In genomic region chr4:124018383-124019317, GRCh38 we compare ENCODE assay signal across 8 cellular contexts.
DNase-seq lines count a peak whose midpoint lies in the region; ATAC-seq and TF ChIP-seq lines count a peak whose summit lies in the region.

No MANE protein-coding gene starts in this region.

- no peaks in the 10 kb centered on the region for H3K9me3 Mint-ChIP-seq in stimulated activated naive CD8-positive, alpha-beta T cell treated with anti-CD3 and anti-CD28 coated beads, Interleukin-15, Interleukin-2, amounts not matched to agents 100 ng/mL and 50 ng/mL, for 24 hours

- peaks cover 9% of the 10 kb centered on the region for H3K4me1 Mint-ChIP-seq in stimulated activated naive CD8-positive, alpha-beta T cell treated with anti-CD3 and anti-CD28 coated beads, Interleukin-15, Interleukin-2, amounts not matched to agents 100 ng/mL and 50 ng/mL, for 24 hours (ENCODE audit: low read depth)

- H3K27ac Mint-ChIP-seq in stimulated activated naive CD8-positive, alpha-beta T cell treated with anti-CD3 and anti-CD28 coated beads, Interleukin-15, Interleukin-2, amounts not matched to agents 100 ng/mL and 50 ng/mL, for 24 hours: peak overlapping the region; percentile 54

- ATAC-seq in stimulated activated naive CD8-positive, alpha-beta T cell treated with anti-CD3 and anti-CD28 coated beads, Interleukin-15, Interleukin-2, amounts not matched to agents 100 U/mL and 50 U/mL, for 24 hours: no peak
- peak; percentile 100 for ATAC-seq in HG02763 (IDR thresholded peaks at IDR 0.05; ENCODE audit: unreplicated experiment)
- peak; percentile 90 for ATAC-seq in omental fat pad (ENCODE audit: low FRiP score)

- no peak for DNase-seq in stimulated activated naive CD8-positive, alpha-beta T cell treated with anti-CD3 and anti-CD28 coated beads, Interleukin-15, Interleukin-2, amounts not matched to agents 100 U/mL and 50 U/mL, for 24 hours
- DNase-seq in NOMO-1 (lab: John Stamatoyannopoulos, UW; ENCODE audit: unreplicated experiment in 2 of 2) (peak; percentile 24 to 71), epidermal melanocyte (ENCODE audit: insufficient read length, low spot score) (peak; percentile 25), omental fat pad (ENCODE audit: low spot score) (no peak), GF-D8 (lab: John Stamatoyannopoulos, UW) (no peak), H4 (ENCODE audit: low spot score) (no peak)

- no peaks in the 10 kb centered on the region for H3K36me3 Mint-ChIP-seq in stimulated activated naive CD8-positive, alpha-beta T cell treated with anti-CD3 and anti-CD28 coated beads, Interleukin-15, Interleukin-2, amounts not matched to agents 100 ng/mL and 50 ng/mL, for 24 hours (ENCODE audit: low read depth)

- H3K27me3 Mint-ChIP-seq in stimulated activated naive CD8-positive, alpha-beta T cell treated with anti-CD3 and anti-CD28 coated beads, Interleukin-15, Interleukin-2, amounts not matched to agents 100 ng/mL and 50 ng/mL, for 24 hours: no peaks in the 10 kb centered on the region

- no peak for TF ChIP-seq CTCF in omental fat pad (IDR thresholded peaks at IDR 0.05)

- H3K4me3 Mint-ChIP-seq in stimulated activated naive CD8-positive, alpha-beta T cell treated with anti-CD3 and anti-CD28 coated beads, Interleukin-15, Interleukin-2, amounts not matched to agents 100 ng/mL and 50 ng/mL, for 24 hours: peak overlapping the region; percentile 15

Comparison
In these comparisons a context has a peak if more than half of its experiments do, and no peak if none do; other contexts are left out.
1. DNase-seq: peak in NOMO-1 (2 of 2) and epidermal melanocyte (single experiment); none in stimulated activated naive CD8-positive, alpha-beta T cell treated with anti-CD3 and anti-CD28 coated beads, Interleukin-15, Interleukin-2, amounts not matched to agents 100 U/mL and 50 U/mL, for 24 hours (single experiment), omental fat pad (single experiment), GF-D8 (single experiment) and H4 (single experiment).